In genomic region chr7:107044347-107045194, GRCh38 we compare ENCODE assay signal across 8 cellular contexts. TPM values are rescaled to one million over a fixed set of nuclear protein-coding genes. Genes with fewer than 3 reads are reported as not detected.
DNase-seq lines count a peak whose midpoint lies in the region; ATAC-seq and TF ChIP-seq lines count a peak whose summit lies in the region.

PRKAR2B (plus strand) TSS chr7:107044705; CDS start chr7:107044908, 203 bp downstream.

- DNase-seq in GM10248 (ENCODE audit: extremely low spot score) (peak; percentile 80), NCI-H1417 (lab: John Stamatoyannopoulos, UW) (peak; percentile 90 to 96 (median 95)), T-helper 9 cell (peak; percentile 70), ascending aorta (ENCODE audit: low spot score in 2 of 2) (peak in 1 of 2 donors; percentile 77), hepatic stellate cell (ENCODE audit: low spot score) (peak; percentile 75), vagina (ENCODE audit: extremely low spot score in 2 of 2) (no peak)

- POLR2A ChIA-PET in GM10248 (lab: Yijun Ruan, JAX): no interaction called here

- intact Hi-C loops in ascending aorta (cut with DNase I) (loop anchor here (2.0 to 5.0 kb wide), 2 partner anchors 124 to 698 kb away; partner anchors contain the start of genes CBLL1 and HBP1), vagina (cut with DNase I) (no loop called here)

- peak; percentile 77 for ATAC-seq in HG02623 (IDR thresholded peaks at IDR 0.05; ENCODE audit: unreplicated experiment)

- H3K27me3 ChIP-seq in ascending aorta: no peaks in the 10 kb centered on the region
- no peaks in the 10 kb centered on the region for H3K27me3 ChIP-seq in rectal smooth muscle tissue (ENCODE audit: control insufficient read depth, insufficient read depth, low read length)
- H3K27me3 ChIP-seq in vagina: no peaks in the 10 kb centered on the region

- H3K4me3 ChIP-seq in ascending aorta: peak within 1 kb of the TSS; percentile 66 to 74
- peak within 1 kb of the TSS; percentile 87 for H3K4me3 ChIP-seq in rectal smooth muscle tissue (ENCODE audit: low read length)
- H3K4me3 ChIP-seq in vagina: peak within 1 kb of the TSS; percentile 69 to 91

- H3K27ac ChIP-seq in ascending aorta (peak within 1 kb of the TSS; percentile 62), rectal smooth muscle tissue (ENCODE audit: low read depth, low read length) (peak within 1 kb of the TSS; percentile 84), vagina (peak within 1 kb of the TSS; percentile 89)

- TF ChIP-seq POLR2A in vagina (IDR thresholded peaks at IDR 0.05): peak in 1 of 2 donors; percentile 13

- peak within 1 kb of the TSS; percentile 50 for H3K9ac ChIP-seq in rectal smooth muscle tissue (ENCODE audit: low read length)

- CTCF ChIA-PET in GM10248 (lab: Yijun Ruan, JAX): no interaction called here

- no peaks in the 10 kb centered on the region for H3K36me3 ChIP-seq in ascending aorta
- H3K36me3 ChIP-seq in rectal smooth muscle tissue (ENCODE audit: control insufficient read depth, insufficient read depth, low read length): no peaks in the 10 kb centered on the region
- no peaks in the 10 kb centered on the region for H3K36me3 ChIP-seq in vagina

- H3K4me1 ChIP-seq in ascending aorta (peaks cover 7% of the 10 kb centered on the region in 2 donors), rectal smooth muscle tissue (ENCODE audit: control insufficient read depth, insufficient read depth, low read length) (peaks cover 2% of the 10 kb centered on the region), vagina (peaks cover 18% of the 10 kb centered on the region)

- TF ChIP-seq CTCF in GM10248 (IDR thresholded peaks at IDR 0.05; ENCODE audit: control extremely low read depth, extremely low read depth, low read depth, missing control alignments): no peak
- TF ChIP-seq CTCF in ascending aorta (IDR thresholded peaks at IDR 0.05): no peak
- no peak for TF ChIP-seq CTCF in vagina (IDR thresholded peaks at IDR 0.05)

- H3K9me3 ChIP-seq in ascending aorta (no peaks in the 10 kb centered on the region), vagina (no peaks in the 10 kb centered on the region)

RNA-seq across cellular contexts. Expression of gene PRKAR2B, which starts in this region (rescaled TPM):
- total RNA-seq in ascending aorta: 10.5 TPM
- total RNA-seq in vagina: 16.5 TPM

Comparison
In these comparisons a context has a peak if more than half of its experiments do, and no peak if none do; other contexts are left out.
1. DNase-seq: peak in GM10248 (single experiment), NCI-H1417 (3 of 3), T-helper 9 cell (single experiment) and hepatic stellate cell (single experiment); none in vagina (0 of 2).
2. Peak in every context shown above with its lines, with median percentiles within 50 percentile points of each other: H3K27ac ChIP-seq and H3K4me3 ChIP-seq.